In genomic region chr4:15917297-15917696, GRCh38 we compare ENCODE assay signal across 24 cellular contexts. TPM values are rescaled to one million over a fixed set of nuclear protein-coding genes. Genes with fewer than 3 reads are reported as not detected.
"Had no signal": no experiment of that assay in that cellular context is flagged by ENCODE, and none has a peak within 500 bp of the region (broad histone marks: within the 10 kb centered on the region; RNA-seq: fewer than 3 reads in every experiment).

No MANE protein-coding gene starts in this region.

- H3K36me3 Mint-ChIP-seq: activated naive CD8-positive, alpha-beta T cell treated with anti-CD3 and anti-CD28 coated beads, Interleukin-2, amount 10 ng/mL, durations not matched to agents 7 days and 5 days; brain; mesothelial cell of epicardium; natural killer cell treated with Interleukin-12 subunit alpha and Interleukin-12 subunit beta and Interleukin-15 and Interleukin-18, amount 100 ng/mL, for 72 hours had no signal

- H2AFZ ChIP-seq: parathyroid adenoma had no signal

- H3K79me2 ChIP-seq: parathyroid adenoma had no signal

- H3K4me1 Mint-ChIP-seq: brain had no signal

- H3K4me3 ChIP-seq: lung, right lobe of liver, vagina had no signal

- DNase-seq: activated CD4-positive, alpha-beta T cell treated with anti-CD3 and anti-CD28 coated beads, Interleukin-2, amount 50 U/mL, for 48 hours; activated naive CD4-positive, alpha-beta T cell; activated naive CD8-positive, alpha-beta T cell treated with anti-CD3 and anti-CD28 coated beads, Interleukin-2, amount 10 ng/mL, durations not matched to agents 7 days and 5 days; amygdala; effector memory CD8-positive, alpha-beta T cell; glutamatergic neuron; kidney; right lobe of liver; small intestine; stimulated activated CD4-positive, alpha-beta T cell treated with anti-CD3 and anti-CD28 coated beads, Interleukin-15, amount 100 ng/mL, for 24 hours; stimulated activated CD4-positive, alpha-beta T cell treated with anti-CD3 and anti-CD28 coated beads, Interleukin-2, amount 100 ng/mL, for 48 hours; trophoblast cell had no signal

- H3K4me3 Mint-ChIP-seq: activated naive CD8-positive, alpha-beta T cell treated with anti-CD3 and anti-CD28 coated beads, Interleukin-2, amount 10 ng/mL, durations not matched to agents 7 days and 5 days; brain; effector memory CD8-positive, alpha-beta T cell; mesothelial cell of epicardium; natural killer cell treated with Interleukin-12 subunit alpha and Interleukin-12 subunit beta and Interleukin-15 and Interleukin-18, amount 100 ng/mL, for 72 hours; stimulated activated naive CD8-positive, alpha-beta T cell treated with anti-CD3 and anti-CD28 coated beads, Interleukin-15, Interleukin-2, amounts not matched to agents 100 ng/mL and 50 ng/mL, for 24 hours; T-helper 2 cell treated with Interferon-gamma antibody and Interleukin-4, amounts not matched to agents 5 μg/mL and 100 μg/mL, for 36 hours had no signal

- H3K27me3 ChIP-seq: right lobe of liver, vagina had no signal

- H3K4me1 ChIP-seq: parathyroid adenoma, right lobe of liver, vagina had no signal

- H3K27ac Mint-ChIP-seq: activated naive CD8-positive, alpha-beta T cell treated with anti-CD3 and anti-CD28 coated beads, Interleukin-2, amount 10 ng/mL, durations not matched to agents 7 days and 5 days; brain; effector memory CD8-positive, alpha-beta T cell; mesothelial cell of epicardium; natural killer cell treated with Interleukin-12 subunit alpha and Interleukin-12 subunit beta and Interleukin-15 and Interleukin-18, amount 100 ng/mL, for 72 hours; stimulated activated naive CD8-positive, alpha-beta T cell treated with anti-CD3 and anti-CD28 coated beads, Interleukin-15, Interleukin-2, amounts not matched to agents 100 ng/mL and 50 ng/mL, for 24 hours; T-helper 2 cell treated with Interferon-gamma antibody and Interleukin-4, amounts not matched to agents 5 μg/mL and 100 μg/mL, for 36 hours had no signal

- H3K27ac ChIP-seq: parathyroid adenoma, right lobe of liver, vagina had no signal

- H3K9me3 ChIP-seq: right lobe of liver, vagina had no signal

- ATAC-seq: effector memory CD8-positive, alpha-beta T cell; left lobe of liver; natural killer cell treated with Interleukin-12 subunit alpha and Interleukin-12 subunit beta and Interleukin-15 and Interleukin-18, amount 100 ng/mL, for 72 hours; right lobe of liver had no signal

- H3K9ac ChIP-seq: parathyroid adenoma had no signal

- H3K9me3 Mint-ChIP-seq: effector memory CD8-positive, alpha-beta T cell; natural killer cell treated with Interleukin-12 subunit alpha and Interleukin-12 subunit beta and Interleukin-15 and Interleukin-18, amount 100 ng/mL, for 72 hours; T-helper 2 cell treated with Interferon-gamma antibody and Interleukin-4, amounts not matched to agents 5 μg/mL and 100 μg/mL, for 36 hours had no signal

- H3K36me3 ChIP-seq: right lobe of liver, vagina had no signal

- FAIRE-seq: kidney, small intestine, TTC549 had no signal

RNA-seq across cellular contexts. Expression of gene FGFBP1, which starts 21.2 kb away (rescaled TPM):
- total RNA-seq: activated naive CD8-positive, alpha-beta T cell treated with anti-CD3 and anti-CD28 coated beads, Interleukin-2, amount 10 ng/mL, durations not matched to agents 7 days and 5 days; dermis microvascular lymphatic vessel endothelial cell; left lobe of liver; natural killer cell treated with Interleukin-12 subunit alpha and Interleukin-12 subunit beta and Interleukin-15 and Interleukin-18, amount 100 ng/mL, for 72 hours; right lobe of liver; temporal lobe had no signal

RNA-seq across cellular contexts. Expression of gene FGFBP2, which starts 45.7 kb away (rescaled TPM):
- total RNA-seq: dermis microvascular lymphatic vessel endothelial cell, mesothelial cell of epicardium, temporal lobe had no signal
